37 cellular contexts compared by ENCODE assay signal in genomic region chr13:83008496-83008895, GRCh38.
"Had no signal": no experiment of that assay in that cellular context is flagged by ENCODE, and none has a peak within 500 bp of the region (broad histone marks: within the 10 kb centered on the region; RNA-seq: fewer than 3 reads in every experiment).

No MANE protein-coding gene starts in this region.

- H3K4me1 Mint-ChIP-seq: activated naive CD4-positive, alpha-beta T cell treated with anti-CD3 and anti-CD28 coated beads, Interleukin-2, amount 10 ng/mL, durations not matched to agents 7 days and 5 days; activated naive CD4-positive, alpha-beta T cell treated with anti-CD3 and anti-CD28 coated beads, Interleukin-2, amount 50 U/mL, for 24 hours; activated naive CD8-positive, alpha-beta T cell treated with anti-CD3 and anti-CD28 coated beads for 36 hours; activated naive CD8-positive, alpha-beta T cell treated with anti-CD3 and anti-CD28 coated beads, Interleukin-2, amount 10 ng/mL, durations not matched to agents 7 days and 5 days; activated naive CD8-positive, alpha-beta T cell treated with anti-CD3 and anti-CD28 coated beads, Interleukin-2, amount 50 U/mL, for 24 hours; activated T-helper 17 cell treated with anti-CD3 and anti-CD28 coated beads, Interleukin-2, amount 50 U/mL, for 72 hours; brain; central memory CD8-positive, alpha-beta T cell had no signal

- DNase-seq: activated effector memory CD4-positive, alpha-beta T cell treated with anti-CD3 and anti-CD28 coated beads, Interleukin-2, amount 50 U/mL, for 16 hours; activated effector memory CD4-positive, alpha-beta T cell treated with Interleukin-2 at 50 U/mL for 16 hours; activated gamma-delta T cell; activated gamma-delta T cell treated with Interleukin-2 at 50 U/mL for 16 hours; activated naive CD4-positive, alpha-beta T cell; activated naive CD4-positive, alpha-beta T cell treated with anti-CD3 and anti-CD28 coated beads for 36 hours; activated naive CD4-positive, alpha-beta T cell treated with anti-CD3 and anti-CD28 coated beads, Interleukin-2, amount 10 ng/mL, durations not matched to agents 7 days and 5 days; activated naive CD4-positive, alpha-beta T cell treated with anti-CD3 and anti-CD28 coated beads, Interleukin-2, amount 50 U/mL, for 16 hours; activated naive CD4-positive, alpha-beta T cell treated with Interleukin-2 at 50 U/mL for 16 hours; activated naive CD8-positive, alpha-beta T cell treated with anti-CD3 and anti-CD28 coated beads for 36 hours; activated naive CD8-positive, alpha-beta T cell treated with anti-CD3 and anti-CD28 coated beads, Interleukin-2, amount 10 ng/mL, durations not matched to agents 7 days and 5 days; activated naive CD8-positive, alpha-beta T cell treated with anti-CD3 and anti-CD28 coated beads, Interleukin-2, amount 50 U/mL, for 24 hours; activated T-cell treated with anti-CD3 and anti-CD28 coated beads, Interleukin-2, amount 50 U/mL, for 1 hour; activated T-cell treated with anti-CD3 and anti-CD28 coated beads, Interleukin-2, amount 50 U/mL, for 24 hours; activated T-cell treated with anti-CD3 and anti-CD28 coated beads, Interleukin-2, amount 50 U/mL, for 4 hours; activated T-cell treated with anti-CD3 and anti-CD28 coated beads, Interleukin-2, amount 50 U/mL, for 48 hours; activated T-cell treated with anti-CD3 and anti-CD28 coated beads, Interleukin-2, amount 50 U/mL, for 72 hours; adrenal gland; amniotic stem cell; amygdala; anterior cingulate cortex; aorta; body of pancreas; brain microvascular endothelial cell; caudate nucleus; central memory CD4-positive, alpha-beta T cell; cerebellar nuclear complex had no signal

- H3K9me3 Mint-ChIP-seq: brain had no signal

- H3K4me3 ChIP-seq: adrenal gland, ascending aorta, body of pancreas, cardiac muscle cell had no signal

- H3K9me3 ChIP-seq: adrenal gland, ascending aorta, body of pancreas had no signal

- H3K27ac ChIP-seq: adrenal gland, ascending aorta, body of pancreas, brain microvascular endothelial cell, cardiac muscle cell had no signal

- H3K27me3 Mint-ChIP-seq: activated naive CD4-positive, alpha-beta T cell treated with anti-CD3 and anti-CD28 coated beads, Interleukin-2, amount 10 ng/mL, durations not matched to agents 7 days and 5 days; activated naive CD4-positive, alpha-beta T cell treated with anti-CD3 and anti-CD28 coated beads, Interleukin-2, amount 50 U/mL, for 24 hours; activated naive CD8-positive, alpha-beta T cell; activated naive CD8-positive, alpha-beta T cell treated with anti-CD3 and anti-CD28 coated beads for 36 hours; activated naive CD8-positive, alpha-beta T cell treated with anti-CD3 and anti-CD28 coated beads, Interleukin-2, amount 10 ng/mL, durations not matched to agents 7 days and 5 days; activated naive CD8-positive, alpha-beta T cell treated with anti-CD3 and anti-CD28 coated beads, Interleukin-2, amount 50 U/mL, for 24 hours; activated T-cell treated with anti-CD3 and anti-CD28 coated beads, Interleukin-2, amount 50 U/mL, for 24 hours; activated T-helper 17 cell treated with anti-CD3 and anti-CD28 coated beads, Interleukin-2, amount 50 U/mL, for 72 hours; brain; central memory CD8-positive, alpha-beta T cell had no signal

- H3K36me3 ChIP-seq: adrenal gland, ascending aorta, brain microvascular endothelial cell, cardiac muscle cell had no signal

- H3K4me3 Mint-ChIP-seq: activated naive CD4-positive, alpha-beta T cell treated with anti-CD3 and anti-CD28 coated beads for 36 hours; activated naive CD4-positive, alpha-beta T cell treated with anti-CD3 and anti-CD28 coated beads, Interleukin-2, amount 10 ng/mL, durations not matched to agents 7 days and 5 days; activated naive CD4-positive, alpha-beta T cell treated with anti-CD3 and anti-CD28 coated beads, Interleukin-2, amount 50 U/mL, for 24 hours; activated naive CD8-positive, alpha-beta T cell; activated naive CD8-positive, alpha-beta T cell treated with anti-CD3 and anti-CD28 coated beads for 36 hours; activated naive CD8-positive, alpha-beta T cell treated with anti-CD3 and anti-CD28 coated beads, Interleukin-2, amount 10 ng/mL, durations not matched to agents 7 days and 5 days; activated naive CD8-positive, alpha-beta T cell treated with anti-CD3 and anti-CD28 coated beads, Interleukin-2, amount 50 U/mL, for 24 hours; activated T-cell treated with anti-CD3 and anti-CD28 coated beads, Interleukin-2, amount 50 U/mL, for 24 hours; activated T-cell treated with anti-CD3 and anti-CD28 coated beads, Interleukin-2, amount 50 U/mL, for 4 hours; activated T-cell treated with anti-CD3 and anti-CD28 coated beads, Interleukin-2, amount 50 U/mL, for 72 hours; activated T-helper 1 cell treated with anti-CD3 and anti-CD28 coated beads, Interleukin-12 subunit alpha, Interleukin-12 subunit beta, Interleukin-2, Interleukin-4 antibody, amounts not matched to agents 30 ng/mL and 10 ng/mL and 1 ng/mL, durations not matched to agents 14 hours and 24 hours and 36 hours; activated T-helper 17 cell treated with anti-CD3 and anti-CD28 coated beads, Interleukin-2, amount 50 U/mL, for 72 hours; brain; central memory CD8-positive, alpha-beta T cell had no signal

- H3K36me3 Mint-ChIP-seq: activated naive CD4-positive, alpha-beta T cell treated with anti-CD3 and anti-CD28 coated beads, Interleukin-2, amount 10 ng/mL, durations not matched to agents 7 days and 5 days; activated naive CD4-positive, alpha-beta T cell treated with anti-CD3 and anti-CD28 coated beads, Interleukin-2, amount 50 U/mL, for 24 hours; activated naive CD4-positive, alpha-beta T cell treated with anti-CD3 and anti-CD28 coated beads, Interleukin-2, amount 50 U/mL, for 72 hours; activated naive CD8-positive, alpha-beta T cell; activated naive CD8-positive, alpha-beta T cell treated with anti-CD3 and anti-CD28 coated beads for 36 hours; activated naive CD8-positive, alpha-beta T cell treated with anti-CD3 and anti-CD28 coated beads, Interleukin-2, amount 10 ng/mL, durations not matched to agents 7 days and 5 days; brain had no signal

- H3K27ac Mint-ChIP-seq: activated naive CD4-positive, alpha-beta T cell treated with anti-CD3 and anti-CD28 coated beads for 36 hours; activated naive CD4-positive, alpha-beta T cell treated with anti-CD3 and anti-CD28 coated beads, Interleukin-2, amount 10 ng/mL, durations not matched to agents 7 days and 5 days; activated naive CD4-positive, alpha-beta T cell treated with anti-CD3 and anti-CD28 coated beads, Interleukin-2, amount 50 U/mL, for 24 hours; activated naive CD4-positive, alpha-beta T cell treated with anti-CD3 and anti-CD28 coated beads, Interleukin-2, amount 50 U/mL, for 72 hours; activated naive CD8-positive, alpha-beta T cell; activated naive CD8-positive, alpha-beta T cell treated with anti-CD3 and anti-CD28 coated beads for 36 hours; activated naive CD8-positive, alpha-beta T cell treated with anti-CD3 and anti-CD28 coated beads, Interleukin-2, amount 10 ng/mL, durations not matched to agents 7 days and 5 days; activated naive CD8-positive, alpha-beta T cell treated with anti-CD3 and anti-CD28 coated beads, Interleukin-2, amount 50 U/mL, for 24 hours; activated T-cell treated with anti-CD3 and anti-CD28 coated beads, Interleukin-2, amount 50 U/mL, for 24 hours; activated T-cell treated with anti-CD3 and anti-CD28 coated beads, Interleukin-2, amount 50 U/mL, for 72 hours; activated T-helper 1 cell treated with anti-CD3 and anti-CD28 coated beads, Interleukin-12 subunit alpha, Interleukin-12 subunit beta, Interleukin-2, Interleukin-4 antibody, amounts not matched to agents 30 ng/mL and 10 ng/mL and 1 ng/mL, durations not matched to agents 14 hours and 24 hours and 36 hours; activated T-helper 17 cell treated with anti-CD3 and anti-CD28 coated beads, Interleukin-2, amount 50 U/mL, for 72 hours; activated T-helper 2 cell treated with anti-CD3 and anti-CD28 coated beads, Interferon-gamma antibody, Interleukin-2, Interleukin-4, amounts not matched to agents 10 μg/mL and 5 μg/mL and 100 μg/mL, durations not matched to agents 14 hours and 24 hours and 36 hours; brain had no signal

- H3K4me1 ChIP-seq: adrenal gland, ascending aorta, body of pancreas had no signal

- H3K27me3 ChIP-seq: adrenal gland, ascending aorta, body of pancreas, brain microvascular endothelial cell, cardiac muscle cell had no signal
